12 cellular contexts compared by ENCODE assay signal in genomic region chr6:167799033-167799933, GRCh38. TPM values are rescaled to one million over a fixed set of nuclear protein-coding genes. Genes with fewer than 3 reads are reported as not detected.
A peak's percentile ranks its signal among the peaks of the same experiment; 100 is the strongest.
DNase-seq lines count a peak whose midpoint lies in the region; ATAC-seq and TF ChIP-seq lines count a peak whose summit lies in the region.
"Had no signal": no experiment of that assay in that cellular context is flagged by ENCODE, and none has a peak within 500 bp of the region (broad histone marks: within the 10 kb centered on the region; RNA-seq: fewer than 3 reads in every experiment).

No MANE protein-coding gene starts in this region.

- no peaks in the 10 kb centered on the region for H3K27me3 ChIP-seq in breast epithelium

- CTCF ChIA-PET in MCF 10A (lab: Yijun Ruan, JAX), result no interaction called here

- no peaks in the 10 kb centered on the region for H3K36me3 ChIP-seq in breast epithelium

- no TSS peak for BruUV-seq in MCF 10A (replicated peaks; lab: Mats Ljungman, UMichigan)

- no peak overlapping the region for H3K4me3 ChIP-seq in breast epithelium
- no peak overlapping the region for H3K4me3 ChIP-seq in astrocyte of the spinal cord (ENCODE audit: low read depth, low read length)

- H3K27me3 Mint-ChIP-seq in MCF 10A (ENCODE audit: insufficient read depth, unreplicated experiment), result peaks cover 74% of the 10 kb centered on the region

- no peaks in the 10 kb centered on the region for H3K4me1 Mint-ChIP-seq in MCF 10A (ENCODE audit: insufficient read depth, unreplicated experiment)

- ATAC-seq in HG02938 (IDR thresholded peaks at IDR 0.05; ENCODE audit: unreplicated experiment), result no peak
- ATAC-seq: activated CD8-positive, alpha-beta T cell treated with anti-CD3 and anti-CD28 coated beads for 36 hours had no signal

- TF ChIP-seq POLR2A in breast epithelium (IDR thresholded peaks at IDR 0.05), result no peak

- POLR2A ChIA-PET in MCF 10A (lab: Yijun Ruan, JAX), result no interaction called here

- no peaks in the 10 kb centered on the region for H3K36me3 Mint-ChIP-seq in MCF 10A (ENCODE audit: insufficient read depth, unreplicated experiment)
- H3K36me3 Mint-ChIP-seq: mesothelial cell of epicardium had no signal

- in situ Hi-C loops in astrocyte of the spinal cord (cut with HindIII; ENCODE audit: low sequenced_read_pairs), result no loop called here

- H3K9me3 ChIP-seq in breast epithelium, result no peaks in the 10 kb centered on the region

- DNase-seq in breast epithelium (ENCODE audit: low spot score in 2 of 2), result no peak
- no peak for DNase-seq in MCF 10A (ENCODE audit: unreplicated experiment)
- DNase-seq in astrocyte of the spinal cord (ENCODE audit: low read depth, low spot score), result peak; percentile 27
- DNase-seq in iPS-NIHi11 (ENCODE audit: low spot score), result peak; percentile 27
- DNase-seq in superior temporal gyrus (ENCODE audit: extremely low spot score), result peak; percentile 36
- no peak for DNase-seq in MV-4-11 (lab: John Stamatoyannopoulos, UW)
- no peak for DNase-seq in GDM1 (lab: John Stamatoyannopoulos, UW)
- DNase-seq: activated CD8-positive, alpha-beta T cell treated with anti-CD3 and anti-CD28 coated beads for 36 hours; amniotic stem cell; NCI-H1436 had no signal

- H3K4me3 Mint-ChIP-seq in MCF 10A (ENCODE audit: unreplicated experiment), result no peak overlapping the region
- H3K4me3 Mint-ChIP-seq: activated CD8-positive, alpha-beta T cell treated with anti-CD3 and anti-CD28 coated beads for 36 hours; mesothelial cell of epicardium had no signal

- H3K9me3 Mint-ChIP-seq in MCF 10A (ENCODE audit: unreplicated experiment), result no peaks in the 10 kb centered on the region
- H3K9me3 Mint-ChIP-seq: activated CD8-positive, alpha-beta T cell treated with anti-CD3 and anti-CD28 coated beads for 36 hours; mesothelial cell of epicardium had no signal

- intact Hi-C loops in breast epithelium (cut with DNase I; ENCODE audit: low total_unique reads), result no loop called here
- intact Hi-C loops in MCF 10A (cut with micrococcal nuclease), result no loop called here

- peak overlapping the region; percentile 71 to 77 for H3K27ac ChIP-seq in breast epithelium

- TF ChIP-seq CTCF in breast epithelium (IDR thresholded peaks at IDR 0.05) (no peak), MCF 10A (IDR thresholded peaks at IDR 0.05; ENCODE audit: unreplicated experiment) (no peak), astrocyte of the spinal cord (IDR thresholded peaks at IDR 0.05; ENCODE audit: low read depth, low read length) (no peak)

- H3K4me1 ChIP-seq in breast epithelium, result peaks cover 3 to 10% of the 10 kb centered on the region in 2 donors

- H3K27ac Mint-ChIP-seq in MCF 10A (ENCODE audit: low read depth, unreplicated experiment), result no peak overlapping the region
- H3K27ac Mint-ChIP-seq: activated CD8-positive, alpha-beta T cell treated with anti-CD3 and anti-CD28 coated beads for 36 hours; mesothelial cell of epicardium had no signal

RNA-seq across cellular contexts. Expression of gene AFDN, which starts 27.4 kb away (rescaled TPM):
- total RNA-seq in breast epithelium, result 100 to 1,000 TPM in 2 of 3 donors, 10 to 100 TPM in 1; 93.1 to 292 (median 170) TPM
- 115 and 124 TPM in 2 replicates for total RNA-seq in MCF 10A (2022)

Comparison
In these comparisons a context has a peak if more than half of its experiments do, and no peak if none do; other contexts are left out.
1. DNase-seq: peak in astrocyte of the spinal cord (single experiment), iPS-NIHi11 (single experiment) and superior temporal gyrus (single experiment); none in breast epithelium (0 of 2), MCF 10A (single experiment), MV-4-11 (single experiment) and GDM1 (single experiment).